29 cellular contexts compared by ENCODE assay signal in genomic region chr3:119967353-119968006, GRCh38.
"Had no signal": no experiment of that assay in that cellular context is flagged by ENCODE, and none has a peak within 500 bp of the region (broad histone marks: within the 10 kb centered on the region; RNA-seq: fewer than 3 reads in every experiment).

No MANE protein-coding gene starts in this region.

- H3K4me3 Mint-ChIP-seq: activated B cell treated with CpG ODN at 0.5 μM for 24 hours; activated CD8-positive, alpha-beta T cell treated with anti-CD3 and anti-CD28 coated beads for 36 hours; activated naive CD8-positive, alpha-beta T cell; activated T-cell treated with anti-CD3 and anti-CD28 coated beads, Interleukin-2, amount 50 U/mL, for 4 hours; activated T-helper 17 cell treated with anti-CD3 and anti-CD28 coated beads, Interleukin-2, amount 50 U/mL, for 72 hours; central memory CD8-positive, alpha-beta T cell; dendritic cell treated with granulocyte-macrophage colony-stimulating factor and Interleukin-4, amounts not matched to agents 40 ng/mL and 50 ng/mL, for 4 days; endodermal cell had no signal

- ATAC-seq: activated CD4-positive, CD25-positive, alpha-beta regulatory T cell treated with anti-CD3 and anti-CD28 coated beads, Interleukin-2, amount 50 U/mL, for 24 hours; activated CD8-positive, alpha-beta T cell treated with anti-CD3 and anti-CD28 coated beads for 36 hours; activated T-cell treated with anti-CD3 and anti-CD28 coated beads, Interleukin-2, amount 50 U/mL, for 4 hours; activated T-helper 17 cell treated with anti-CD3 and anti-CD28 coated beads, Interleukin-2, amount 50 U/mL, for 72 hours; esophagus mucosa had no signal

- H3K36me3 ChIP-seq: brain microvascular endothelial cell had no signal

- H3K4me3 ChIP-seq: coronary artery, dorsolateral prefrontal cortex had no signal

- H3K27ac Mint-ChIP-seq: activated B cell treated with CpG ODN at 0.5 μM for 24 hours; activated CD8-positive, alpha-beta T cell treated with anti-CD3 and anti-CD28 coated beads for 36 hours; activated naive CD8-positive, alpha-beta T cell; activated T-helper 17 cell treated with anti-CD3 and anti-CD28 coated beads, Interleukin-2, amount 50 U/mL, for 72 hours; dendritic cell treated with granulocyte-macrophage colony-stimulating factor and Interleukin-4, amounts not matched to agents 40 ng/mL and 50 ng/mL, for 4 days; endodermal cell had no signal

- H3K9me3 Mint-ChIP-seq: activated B cell treated with CpG ODN at 0.5 μM for 24 hours; activated CD8-positive, alpha-beta T cell treated with anti-CD3 and anti-CD28 coated beads for 36 hours; activated T-cell treated with anti-CD3 and anti-CD28 coated beads, Interleukin-2, amount 50 U/mL, for 4 hours; activated T-helper 17 cell treated with anti-CD3 and anti-CD28 coated beads, Interleukin-2, amount 50 U/mL, for 72 hours; central memory CD8-positive, alpha-beta T cell; dendritic cell treated with granulocyte-macrophage colony-stimulating factor and Interleukin-4, amounts not matched to agents 40 ng/mL and 50 ng/mL, for 4 days had no signal

- H3K27me3 Mint-ChIP-seq: activated B cell treated with CpG ODN at 0.5 μM for 24 hours; activated CD8-positive, alpha-beta T cell treated with anti-CD3 and anti-CD28 coated beads for 36 hours; activated naive CD8-positive, alpha-beta T cell; activated T-helper 17 cell treated with anti-CD3 and anti-CD28 coated beads, Interleukin-2, amount 50 U/mL, for 72 hours; central memory CD8-positive, alpha-beta T cell; dendritic cell treated with granulocyte-macrophage colony-stimulating factor and Interleukin-4, amounts not matched to agents 40 ng/mL and 50 ng/mL, for 4 days had no signal

- H3K4me1 Mint-ChIP-seq: endodermal cell had no signal

- DNase-seq: activated B cell treated with CpG ODN at 0.5 μM for 24 hours; activated CD4-positive, alpha-beta T cell treated with anti-CD3 and anti-CD28 coated beads for 48 hours; activated CD4-positive, alpha-beta T cell treated with anti-CD3 and anti-CD28 coated beads, Interleukin-2, amount 50 U/mL, for 1 hour; activated CD4-positive, alpha-beta T cell treated with anti-CD3 and anti-CD28 coated beads, Interleukin-2, amount 50 U/mL, for 48 hours; activated CD8-positive, alpha-beta memory T cell treated with anti-CD3 and anti-CD28 coated beads for 24 hours; activated CD8-positive, alpha-beta T cell treated with anti-CD3 and anti-CD28 coated beads for 36 hours; activated effector memory CD4-positive, alpha-beta T cell treated with Interleukin-2 at 50 U/mL for 16 hours; activated gamma-delta T cell treated with Interleukin-2 at 50 U/mL for 16 hours; activated naive CD4-positive, alpha-beta T cell treated with anti-CD3 and anti-CD28 coated beads, Interleukin-2, amount 50 U/mL, for 16 hours; activated naive CD4-positive, alpha-beta T cell treated with Interleukin-2 at 50 U/mL for 16 hours; activated T-cell treated with anti-CD3 and anti-CD28 coated beads, Interleukin-2, amount 50 U/mL, for 4 hours; amniotic stem cell; anterior cingulate cortex; brain microvascular endothelial cell; dorsolateral prefrontal cortex; effector memory CD4-positive, alpha-beta T cell; endodermal cell; foreskin fibroblast; head of caudate nucleus; hypothalamus; T-helper 1 cell; T-helper 2 cell had no signal
